Comparison of ENCODE assay signal across 14 cellular contexts in the genomic region with DNA sequence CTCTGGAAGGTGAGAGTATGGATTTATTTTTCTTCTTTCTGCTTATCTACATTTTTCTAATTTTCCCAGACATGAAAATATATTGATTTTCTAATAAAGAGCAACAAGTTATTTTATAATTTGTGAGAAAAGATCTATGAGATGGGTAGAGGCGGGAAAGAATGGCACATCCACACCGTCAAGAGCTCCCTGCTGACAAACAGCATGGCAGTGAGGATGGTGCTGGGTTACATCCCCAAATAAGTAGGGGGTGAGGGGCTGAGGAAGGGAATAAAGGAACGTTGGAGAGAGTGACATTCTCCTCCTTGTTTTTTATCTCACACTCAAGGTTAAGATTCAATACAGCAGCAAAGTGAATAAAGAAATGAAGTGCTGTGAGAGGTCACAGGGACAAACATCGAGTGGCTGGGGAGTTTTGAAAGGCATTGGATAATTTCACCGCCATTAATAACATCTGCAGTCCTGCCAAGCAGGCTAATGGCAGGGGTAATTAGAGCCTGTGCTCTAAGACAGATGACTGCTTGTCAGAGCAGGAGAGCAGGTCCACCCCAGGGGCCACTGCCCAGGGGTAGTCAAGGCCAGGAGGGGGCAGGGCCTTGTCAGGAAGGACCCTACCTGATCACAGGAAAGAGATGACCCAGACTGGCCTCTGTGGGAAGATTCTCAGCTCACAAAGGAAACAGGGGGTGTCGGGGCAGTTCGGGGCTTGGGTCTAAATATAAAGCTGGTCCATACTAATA.
"Had no signal": no experiment of that assay in that cellular context is flagged by ENCODE, and none has a peak within 500 bp of the region (broad histone marks: within the 10 kb centered on the region; RNA-seq: fewer than 3 reads in every experiment).

No MANE protein-coding gene starts in this region.

- H3K27ac ChIP-seq: gastroesophageal sphincter, left lung, neutrophil, parathyroid adenoma had no signal

- DNase-seq: activated naive CD4-positive, alpha-beta T cell treated with Interleukin-2 at 50 U/mL for 16 hours; activated T-cell treated with anti-CD3 and anti-CD28 coated beads for 4 hours; dermis blood vessel endothelial cell; effector memory CD8-positive, alpha-beta T cell; left lung; mucosa of descending colon; naive thymus-derived CD8-positive, alpha-beta T cell; retina; stimulated activated CD4-positive, alpha-beta T cell treated with anti-CD3 and anti-CD28 coated beads, Interleukin-12 subunit alpha, Interleukin-12 subunit beta, amount 100 ng/mL, for 4 hours; stimulated activated CD4-positive, alpha-beta T cell treated with anti-CD3 and anti-CD28 coated beads, Interleukin-2, amount 100 ng/mL, for 24 hours had no signal

- H3K4me1 ChIP-seq: gastroesophageal sphincter, left lung, parathyroid adenoma had no signal

- ATAC-seq: effector memory CD8-positive, alpha-beta T cell; gastroesophageal sphincter; left lung; mucosa of descending colon; naive thymus-derived CD8-positive, alpha-beta T cell had no signal

- H3K4me3 ChIP-seq: gastroesophageal sphincter, left lung, mucosa of descending colon had no signal

- H3K27ac Mint-ChIP-seq: T-helper 2 cell treated with Interferon-gamma antibody and Interleukin-4, amounts not matched to agents 5 μg/mL and 100 μg/mL, for 36 hours had no signal

- H3K27me3 ChIP-seq: left lung, neutrophil had no signal

- H3K4me3 Mint-ChIP-seq: effector memory CD8-positive, alpha-beta T cell; T-helper 2 cell treated with Interferon-gamma antibody and Interleukin-4, amounts not matched to agents 5 μg/mL and 100 μg/mL, for 36 hours had no signal

- H3K9me3 ChIP-seq: mucosa of descending colon, neutrophil had no signal

- H3K36me3 ChIP-seq: gastroesophageal sphincter, left lung, neutrophil had no signal
